13 cellular contexts compared by ENCODE assay signal in genomic region chr5:59500014-59500413, GRCh38.
DNase-seq lines count a peak whose midpoint lies in the region; ATAC-seq and TF ChIP-seq lines count a peak whose summit lies in the region.
"Had no signal": no experiment of that assay in that cellular context is flagged by ENCODE, and none has a peak within 500 bp of the region (broad histone marks: within the 10 kb centered on the region; RNA-seq: fewer than 3 reads in every experiment).

No MANE protein-coding gene starts in this region.

- H3K36me3 ChIP-seq in gastrocnemius medialis (no peaks in the 10 kb centered on the region), SJCRH30 (no peaks in the 10 kb centered on the region)

- peak; percentile 63 to 67 for ATAC-seq in gastrocnemius medialis
- ATAC-seq: HepG2 had no signal

- intact Hi-C loops in gastrocnemius medialis (cut with DNase I; ENCODE audit: low total_unique reads): loop anchor here (10.0 kb wide), 1 partner anchor 315 kb away; no protein-coding TSS in a partner anchor

- in situ Hi-C loops in gastrocnemius medialis (cut with MboI; ENCODE audit: low sequenced_read_pairs in 4 of 4): loop anchor here in 3 of 4 donors (10.0 kb wide), 2 partner anchors 165 to 305 kb away; no protein-coding TSS in a partner anchor

- H3K9me3 ChIP-seq in gastrocnemius medialis (no peaks in the 10 kb centered on the region), SJCRH30 (replicated peaks) (no peaks in the 10 kb centered on the region)
- H3K9me3 ChIP-seq: Caco-2 had no signal

- H3K27me3 ChIP-seq in gastrocnemius medialis: no peaks in the 10 kb centered on the region
- H3K27me3 ChIP-seq in SJCRH30: no peaks in the 10 kb centered on the region

- peak; percentile 94 for DNase-seq in DMS 273 treated with DMSO at 0.1 percent for 48 hours (lab: John Stamatoyannopoulos, UW)
- DNase-seq in NCI-H1694 treated with DMSO at 0.1 percent for 48 hours (lab: John Stamatoyannopoulos, UW): peak; percentile 49
- DNase-seq in RPMI7951 (ENCODE audit: low read depth): peak; percentile 37
- no peak for DNase-seq in gastrocnemius medialis
- DNase-seq in SJCRH30: no peak
- no peak for DNase-seq in stimulated activated CD4-positive, alpha-beta T cell treated with anti-CD3 and anti-CD28 coated beads, Interleukin-4, amount 100 ng/mL, for 4 hours
- DNase-seq in activated CD4-positive, alpha-beta T cell treated with anti-CD3 and anti-CD28 coated beads, Interleukin-2, amount 50 U/mL, for 48 hours: no peak
- no peak for DNase-seq in kidney glomerular epithelial cell (lab: John Stamatoyannopoulos, UW)
- DNase-seq: Caco-2; CD8-positive, alpha-beta memory T cell; GOT3; H9 had no signal

- H3K4me3 ChIP-seq in gastrocnemius medialis: no peak overlapping the region
- no peak overlapping the region for H3K4me3 ChIP-seq in SJCRH30

- no peak for TF ChIP-seq CTCF in gastrocnemius medialis (IDR thresholded peaks at IDR 0.05 in 4 of 5, conservative IDR thresholded peaks at IDR 0.05 in 1 of 5)

- H3K27ac ChIP-seq in gastrocnemius medialis: peak overlapping the region; percentile 32 to 68 (median 49)
- no peak overlapping the region for H3K27ac ChIP-seq in SJCRH30

- no peak for TF ChIP-seq POLR2A in gastrocnemius medialis (IDR thresholded peaks at IDR 0.05)

- H3K4me1 ChIP-seq in gastrocnemius medialis: peaks cover 45 to 61% of the 10 kb centered on the region in 2 donors
- H3K4me1 ChIP-seq in SJCRH30: no peaks in the 10 kb centered on the region
- H3K4me1 ChIP-seq: Caco-2 had no signal

Comparison
In these comparisons a context has a peak if more than half of its experiments do, and no peak if none do; other contexts are left out.
1. DNase-seq: peak in DMS 273 treated with DMSO at 0.1 percent for 48 hours (single experiment), NCI-H1694 treated with DMSO at 0.1 percent for 48 hours (single experiment) and RPMI7951 (single experiment); none in gastrocnemius medialis (0 of 2), SJCRH30 (0 of 2), stimulated activated CD4-positive, alpha-beta T cell treated with anti-CD3 and anti-CD28 coated beads, Interleukin-4, amount 100 ng/mL, for 4 hours (0 of 2), activated CD4-positive, alpha-beta T cell treated with anti-CD3 and anti-CD28 coated beads, Interleukin-2, amount 50 U/mL, for 48 hours (0 of 2) and kidney glomerular epithelial cell (single experiment).